In the genomic region with DNA sequence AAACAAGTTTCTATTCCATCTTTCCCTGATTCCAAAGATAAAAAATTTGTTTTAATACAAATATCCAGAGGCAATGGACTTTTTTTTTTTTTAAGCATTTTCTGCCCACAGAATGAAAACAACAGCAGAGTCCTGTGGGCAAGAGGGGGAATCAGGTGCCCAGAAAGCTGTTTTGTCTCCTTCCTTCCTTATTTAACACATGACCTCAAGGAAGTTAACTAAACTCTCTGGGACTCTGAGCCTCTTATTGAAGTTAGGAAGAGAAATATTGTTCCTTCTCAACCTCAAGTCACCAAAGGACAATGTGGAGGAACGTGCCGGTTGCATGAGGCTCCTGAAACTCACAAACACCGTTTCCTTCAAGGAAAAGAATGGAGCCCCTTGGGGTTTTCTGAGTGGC, we compare ENCODE assay signal across 2 cellular contexts.
TF ChIP-seq lines count a peak whose summit lies in the region.

No MANE protein-coding gene starts in this region.

TF ChIP-seq in liver, 16 proteins besides CTCF, POLR2A, EP300 and RAD21 (continued from another document):
- TF ChIP-seq, protein P1, sequence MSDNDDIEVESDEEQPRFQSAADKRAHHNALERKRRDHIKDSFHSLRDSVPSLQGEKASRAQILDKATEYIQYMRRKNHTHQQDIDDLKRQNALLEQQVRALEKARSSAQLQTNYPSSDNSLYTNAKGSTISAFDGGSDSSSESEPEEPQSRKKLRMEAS (IDR thresholded peaks at IDR 0.05) = no peak
- no peak for TF ChIP-seq JUND (IDR thresholded peaks at IDR 0.05)
- TF ChIP-seq NR2F2 (IDR thresholded peaks at IDR 0.05) = no peak
- TF ChIP-seq YY1 (IDR thresholded peaks at IDR 0.05) = no peak
- TF ChIP-seq GABPA (IDR thresholded peaks at IDR 0.05 in 1 of 2, conservative IDR thresholded peaks at IDR 0.05 in 1 of 2) = no peak
- TF ChIP-seq RXRA (IDR thresholded peaks at IDR 0.05) = no peak
- TF ChIP-seq HNF4A (conservative IDR thresholded peaks at IDR 0.05) = no peak

TF ChIP-seq in HepG2, 621 proteins besides CTCF, POLR2A, EP300 and RAD21 (continued from another document):
- TF ChIP-seq CBFB (CRISPR knock-in tag; IDR thresholded peaks at IDR 0.05) = no peak
- TF ChIP-seq YY1 (IDR thresholded peaks at IDR 0.05; ENCODE audit: insufficient read depth, insufficient replicate concordance, low read depth, low read length) = no peak
- TF ChIP-seq SNAPC2 (CRISPR knock-in tag; IDR thresholded peaks at IDR 0.05) = no peak
- TF ChIP-seq AGO2 (optimal IDR thresholded peaks at IDR 0.05; ENCODE audit: low read depth, low read length) = no peak
- no peak for TF ChIP-seq ZKSCAN1 (IDR thresholded peaks at IDR 0.05; ENCODE audit: low read length)
TF ChIP-seq in HepG2: peak in this region for 0.
